In genomic region chr16:78200623-78201096, GRCh38 we compare ENCODE assay signal across 1 cellular context.
TF ChIP-seq lines count a peak whose summit lies in the region.

No MANE protein-coding gene starts in this region.

TF ChIP-seq in HepG2, 621 proteins besides CTCF, POLR2A, EP300 and RAD21 (continued from another document and continues in another):
- TF ChIP-seq TIGD3 (CRISPR knock-in tag; IDR thresholded peaks at IDR 0.05; ENCODE audit: borderline replicate concordance) = no peak
- no peak for TF ChIP-seq TRIM24 (CRISPR knock-in tag; IDR thresholded peaks at IDR 0.05)
- no peak for TF ChIP-seq MTF1 (CRISPR knock-in tag; IDR thresholded peaks at IDR 0.05)
- TF ChIP-seq SETDB1 (CRISPR knock-in tag; IDR thresholded peaks at IDR 0.05; ENCODE audit: borderline replicate concordance) = no peak
- no peak for TF ChIP-seq CHD4 (IDR thresholded peaks at IDR 0.05; ENCODE audit: borderline replicate concordance, low read length)
- TF ChIP-seq ZNF550 (CRISPR knock-in tag; IDR thresholded peaks at IDR 0.05; ENCODE audit: borderline replicate concordance) = no peak
- no peak for TF ChIP-seq ZC3H13 (CRISPR knock-in tag; IDR thresholded peaks at IDR 0.05)
- TF ChIP-seq ZNF883 (CRISPR knock-in tag; IDR thresholded peaks at IDR 0.05; ENCODE audit: not compliant biosample characterization) = no peak
- no peak for TF ChIP-seq TBL1XR1 (IDR thresholded peaks at IDR 0.05; ENCODE audit: borderline replicate concordance, low read length, partially characterized antibody)
- TF ChIP-seq PHF20 (CRISPR knock-in tag; IDR thresholded peaks at IDR 0.05) = no peak
- peak; percentile 72 for TF ChIP-seq NFIC (IDR thresholded peaks at IDR 0.05; ENCODE audit: low read length)
- no peak for TF ChIP-seq ZNF674 (CRISPR knock-in tag; IDR thresholded peaks at IDR 0.05; ENCODE audit: low read depth)
- TF ChIP-seq SSRP1 (CRISPR knock-in tag; IDR thresholded peaks at IDR 0.05) = no peak
- TF ChIP-seq FOXP1 (IDR thresholded peaks at IDR 0.05) = no peak
- TF ChIP-seq FOXP1 (CRISPR knock-in tag; IDR thresholded peaks at IDR 0.05) = peak; percentile 66; the same call in 1 of the 2 replicates
- TF ChIP-seq NONO (IDR thresholded peaks at IDR 0.05) = no peak
- TF ChIP-seq NONO (CRISPR knock-in tag; conservative IDR thresholded peaks at IDR 0.05) = no peak
- TF ChIP-seq ZBTB1 (CRISPR knock-in tag; IDR thresholded peaks at IDR 0.05; ENCODE audit: borderline replicate concordance) = no peak
- peak; percentile 78 for TF ChIP-seq ARNTL (CRISPR knock-in tag; IDR thresholded peaks at IDR 0.05)
- TF ChIP-seq TEF (CRISPR knock-in tag; IDR thresholded peaks at IDR 0.05) = no peak
- TF ChIP-seq PRPF4 (IDR thresholded peaks at IDR 0.05; ENCODE audit: low read depth, low read length, poor library complexity, severe bottlenecking) = no peak
- TF ChIP-seq PLRG1 (conservative IDR thresholded peaks at IDR 0.05) = no peak
- no peak for TF ChIP-seq SRY (CRISPR knock-in tag; IDR thresholded peaks at IDR 0.05)
- TF ChIP-seq ZNF850 (CRISPR knock-in tag; conservative IDR thresholded peaks at IDR 0.05) = no peak
- TF ChIP-seq ZSCAN5A (CRISPR knock-in tag; IDR thresholded peaks at IDR 0.05; ENCODE audit: borderline replicate concordance) = no peak; the same call in 1 of the 2 replicates
- no peak for TF ChIP-seq GATAD1 (CRISPR knock-in tag; IDR thresholded peaks at IDR 0.05)
- peak; percentile 79 for TF ChIP-seq MAX (IDR thresholded peaks at IDR 0.05)
- peak; percentile 69 for TF ChIP-seq TEAD3 (CRISPR knock-in tag; optimal IDR thresholded peaks at IDR 0.05; ENCODE audit: borderline replicate concordance)
- TF ChIP-seq TBX3 (IDR thresholded peaks at IDR 0.05; ENCODE audit: borderline replicate concordance) = peak; percentile 56; the same call in 1 of the 2 replicates
- TF ChIP-seq XBP1 (CRISPR knock-in tag; IDR thresholded peaks at IDR 0.05) = no peak
- no peak for TF ChIP-seq NR2C2 (CRISPR knock-in tag; IDR thresholded peaks at IDR 0.05; ENCODE audit: borderline replicate concordance)
- no peak for TF ChIP-seq ZNF775 (CRISPR knock-in tag; IDR thresholded peaks at IDR 0.05; ENCODE audit: borderline replicate concordance)
- no peak for TF ChIP-seq PAX8 (CRISPR knock-in tag; IDR thresholded peaks at IDR 0.05; ENCODE audit: borderline replicate concordance)
- TF ChIP-seq PAXIP1 (CRISPR knock-in tag; conservative IDR thresholded peaks at IDR 0.05) = peak; percentile 84
- no peak for TF ChIP-seq ZNF607 (CRISPR knock-in tag; IDR thresholded peaks at IDR 0.05; ENCODE audit: borderline replicate concordance)
- TF ChIP-seq BORCS8-MEF2B (CRISPR knock-in tag; IDR thresholded peaks at IDR 0.05) = no peak
- no peak for TF ChIP-seq ZNF256 (CRISPR knock-in tag; conservative IDR thresholded peaks at IDR 0.05)
- TF ChIP-seq HNRNPL (IDR thresholded peaks at IDR 0.05; ENCODE audit: low read depth, low read length) = no peak
- TF ChIP-seq ZNF318 (CRISPR knock-in tag; IDR thresholded peaks at IDR 0.05) = no peak
- TF ChIP-seq MZF1 (CRISPR knock-in tag; IDR thresholded peaks at IDR 0.05; ENCODE audit: borderline replicate concordance) = no peak
- no peak for TF ChIP-seq TOE1 (CRISPR knock-in tag; IDR thresholded peaks at IDR 0.05)
- no peak for TF ChIP-seq CBFB (CRISPR knock-in tag; IDR thresholded peaks at IDR 0.05)
- no peak for TF ChIP-seq ERF (CRISPR knock-in tag; IDR thresholded peaks at IDR 0.05)
- TF ChIP-seq SNRNP70 (IDR thresholded peaks at IDR 0.05; ENCODE audit: low read depth, low read length) = no peak
- TF ChIP-seq ATF2 (CRISPR knock-in tag; IDR thresholded peaks at IDR 0.05) = 0 out of 2 replicates have a peak, but pooled peaks have one; percentile 28
- TF ChIP-seq ATF7-NPFF (CRISPR knock-in tag; IDR thresholded peaks at IDR 0.05; ENCODE audit: low read depth) = no peak
- TF ChIP-seq SIX4 (CRISPR knock-in tag; IDR thresholded peaks at IDR 0.05) = no peak
- no peak for TF ChIP-seq EZH2 (conservative IDR thresholded peaks at IDR 0.05; ENCODE audit: low read depth, low read length)
- no peak for TF ChIP-seq AKAP8 (CRISPR knock-in tag; IDR thresholded peaks at IDR 0.05)
- TF ChIP-seq XRCC5 (optimal IDR thresholded peaks at IDR 0.05; ENCODE audit: low read length) = no peak
- TF ChIP-seq GLI4 (CRISPR knock-in tag; IDR thresholded peaks at IDR 0.05; ENCODE audit: borderline replicate concordance) = no peak
- no peak for TF ChIP-seq KDM5A (IDR thresholded peaks at IDR 0.05; ENCODE audit: borderline replicate concordance, low read length)
- TF ChIP-seq NFKBIZ (CRISPR knock-in tag; IDR thresholded peaks at IDR 0.05) = no peak
- TF ChIP-seq ARID2 (CRISPR knock-in tag; IDR thresholded peaks at IDR 0.05; ENCODE audit: borderline replicate concordance) = no peak
- no peak for TF ChIP-seq ZMYM3 (CRISPR knock-in tag; IDR thresholded peaks at IDR 0.05)
- no peak for TF ChIP-seq HOXA9 (CRISPR knock-in tag; IDR thresholded peaks at IDR 0.05; ENCODE audit: borderline replicate concordance)
- peak; percentile 68 for TF ChIP-seq CREM (IDR thresholded peaks at IDR 0.05)
- TF ChIP-seq CREM (CRISPR knock-in tag; IDR thresholded peaks at IDR 0.05) = no peak
